Comparison of ENCODE assay signal across 8 cellular contexts in the genomic region with DNA sequence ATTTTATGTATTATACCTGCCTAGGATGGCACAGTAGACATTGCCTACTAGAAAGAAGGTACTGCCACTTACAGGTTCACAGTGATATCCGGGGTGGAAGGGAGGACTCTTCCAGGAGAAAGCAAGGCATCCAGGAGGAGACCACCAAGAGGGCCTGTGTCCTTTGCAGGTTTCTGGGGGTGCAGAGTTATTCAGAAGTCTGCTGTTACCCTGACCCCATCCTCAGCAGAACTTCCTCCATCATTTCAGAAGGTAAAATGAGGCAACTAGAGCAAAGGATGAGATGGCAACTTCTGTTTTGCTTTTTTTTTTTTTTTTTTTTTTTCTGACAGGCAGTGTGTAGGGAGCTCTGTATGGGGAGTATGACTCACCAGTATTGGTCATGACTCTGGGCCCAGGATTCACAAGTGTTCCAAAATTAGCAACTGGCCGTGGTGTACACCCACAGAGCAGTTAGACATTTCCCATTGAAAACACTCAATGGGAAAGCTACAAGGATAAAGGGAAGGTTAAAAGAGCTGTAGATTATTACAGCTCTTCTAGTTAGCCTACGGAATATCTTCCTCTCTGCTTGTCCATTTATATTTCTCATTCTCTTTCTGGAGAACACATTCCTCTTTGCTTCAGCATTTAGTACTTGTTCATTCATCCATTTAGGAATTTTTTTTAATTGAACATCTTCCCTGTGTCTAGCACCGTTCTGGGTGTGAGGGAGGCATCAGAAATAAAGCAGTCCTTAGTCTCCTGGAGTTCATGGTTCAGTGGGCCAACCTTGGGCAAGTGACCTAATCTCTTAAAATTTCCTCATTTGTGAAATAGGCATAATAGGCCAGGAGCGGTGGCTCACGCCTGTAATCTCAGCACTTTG. TPM values are rescaled to one million over a fixed set of nuclear protein-coding genes. Genes with fewer than 3 reads are reported as not detected.
DNase-seq lines count a peak whose midpoint lies in the region; ATAC-seq, FAIRE-seq and TF ChIP-seq lines count a peak whose summit lies in the region.

No MANE protein-coding gene starts in this region.

- H3K4me1 ChIP-seq in endothelial cell of umbilical vein (ENCODE audit: control insufficient read depth, extremely low read depth, insufficient read depth, low read length): peaks cover 12% of the 10 kb centered on the region
- peaks cover 19 to 20% of the 10 kb centered on the region in 2 experiments for H3K4me1 ChIP-seq in neutrophil (ENCODE audit: control insufficient read depth in 1 of 2, insufficient read depth in 1 of 2, low read depth in 1 of 2, low read length in 1 of 2)

- H3K27ac ChIP-seq in endothelial cell of umbilical vein (ENCODE audit: insufficient read depth, low read depth, low read length): no peak overlapping the region
- H3K27ac ChIP-seq in neutrophil: peak overlapping the region; percentile 69

- DNase-seq in AG08395 (ENCODE audit: low spot score) (peak; percentile 96), SHP77 treated with DMSO at 0.1 percent for 48 hours (lab: John Stamatoyannopoulos, UW) (peak; percentile 59), endothelial cell of umbilical vein (ENCODE audit: low read depth, low spot score) (peak; percentile 71), midbrain (lab: John Stamatoyannopoulos, UW) (no peak)
- no peak for DNase-seq in stimulated activated naive CD4-positive, alpha-beta T cell treated with Interleukin-2 at 50 U/mL for 16 hours (lab: John Stamatoyannopoulos, UW)

- no peak overlapping the region for H2AFZ ChIP-seq in endothelial cell of umbilical vein (ENCODE audit: low read depth, low read length)

- H3K9ac ChIP-seq in endothelial cell of umbilical vein (replicated peaks; ENCODE audit: extremely low read depth, insufficient read depth, low read length): no peak overlapping the region

- no peaks in the 10 kb centered on the region for H3K9me1 ChIP-seq in endothelial cell of umbilical vein (replicated peaks; ENCODE audit: control insufficient read depth, extremely low read depth, insufficient read depth, low read length)

- no peak for TF ChIP-seq CTCF in endothelial cell of umbilical vein (IDR thresholded peaks at IDR 0.05; ENCODE audit: extremely low read depth in 1 of 2, insufficient read depth in 1 of 2, low read depth in 1 of 2, low read length in 2 of 2)
- TF ChIP-seq CTCF in neutrophil (IDR thresholded peaks at IDR 0.05): no peak

- H3K9me3 ChIP-seq in endothelial cell of umbilical vein (replicated peaks; ENCODE audit: control insufficient read depth, insufficient read depth, low read length): no peaks in the 10 kb centered on the region
- no peaks in the 10 kb centered on the region for H3K9me3 ChIP-seq in neutrophil

- no TSS peak for BruUV-seq in endothelial cell of umbilical vein (replicated peaks; lab: Mats Ljungman, UMichigan)

- no peaks in the 10 kb centered on the region for H3K79me2 ChIP-seq in endothelial cell of umbilical vein (ENCODE audit: control insufficient read depth, insufficient read depth, low read length)

- H3K27me3 ChIP-seq in endothelial cell of umbilical vein (ENCODE audit: control insufficient read depth in 2 of 2, insufficient read depth in 2 of 2, low read length in 2 of 2) (peaks cover 2 to 3% of the 10 kb centered on the region in 2 experiments), neutrophil (no peaks in the 10 kb centered on the region)

- no peak overlapping the region for H3K4me3 ChIP-seq in endothelial cell of umbilical vein (replicated peaks in 1 of 3; ENCODE audit: insufficient read depth in 1 of 3, low read depth in 1 of 3, low read length in 3 of 3)
- peak overlapping the region in 1 of 2 experiments; percentile 6 for H3K4me3 ChIP-seq in neutrophil (ENCODE audit: low read depth in 1 of 2, low read length in 1 of 2)

- dilution Hi-C loops in endothelial cell of umbilical vein (cut with MboI; ENCODE audit: extremely low pct_ligation_motif_present, low sequenced_read_pairs): no loop called here

- peak; percentile 73 for FAIRE-seq in endothelial cell of umbilical vein (lab: Jason Lieb, UNC)

- POLR2A ChIA-PET in endothelial cell of umbilical vein (lab: Charles Lee): interaction anchor here (0.6 to 0.7 kb wide), 2 partner anchors 26 to 286 kb away, joined by 7 to 10 read pairs; no protein-coding TSS in a partner anchor

- no peaks in the 10 kb centered on the region for H3K36me3 ChIP-seq in endothelial cell of umbilical vein (ENCODE audit: control insufficient read depth in 2 of 2, extremely low read depth in 1 of 2, insufficient read depth in 2 of 2, low read length in 2 of 2)
- H3K36me3 ChIP-seq in neutrophil: no peaks in the 10 kb centered on the region

- H4K20me1 ChIP-seq in endothelial cell of umbilical vein (replicated peaks; ENCODE audit: control insufficient read depth, extremely low read depth, insufficient read depth, low read length): no peaks in the 10 kb centered on the region

- ATAC-seq in GM18858 (IDR thresholded peaks at IDR 0.05; ENCODE audit: unreplicated experiment) (peak; percentile 75), HG03175 (IDR thresholded peaks at IDR 0.05; ENCODE audit: unreplicated experiment) (peak; percentile 62)

- TF ChIP-seq POLR2A in endothelial cell of umbilical vein (IDR thresholded peaks at IDR 0.05; ENCODE audit: low read depth, low read length): no peak

- intact Hi-C loops in endothelial cell of umbilical vein (cut with micrococcal nuclease): no loop called here

- peak overlapping the region; percentile 1 for H3K4me2 ChIP-seq in endothelial cell of umbilical vein (ENCODE audit: insufficient read depth, low read length)

- CTCF ChIA-PET in endothelial cell of umbilical vein (lab: Charles Lee): interaction anchor here (0.6 to 3.6 kb wide), 8 partner anchors 9 to 164 kb away, joined by 3 to 14 read pairs (median 3); no protein-coding TSS in a partner anchor

TF ChIP-seq in endothelial cell of umbilical vein, 7 proteins besides CTCF, POLR2A, EP300 and RAD21:
- TF ChIP-seq MAX (IDR thresholded peaks at IDR 0.05; ENCODE audit: insufficient read depth, insufficient read length) (no peak), EZH2 (IDR thresholded peaks at IDR 0.05; ENCODE audit: borderline replicate concordance, low read depth, low read length, severe bottlenecking) (no peak), GATA2 (IDR thresholded peaks at IDR 0.05; ENCODE audit: insufficient read depth, insufficient read length, low read depth, low read length) (no peak), POLR2AphosphoS5 (IDR thresholded peaks at IDR 0.05; ENCODE audit: insufficient read depth, low read depth, low read length) (peak; percentile 34), JUN (IDR thresholded peaks at IDR 0.05; ENCODE audit: borderline replicate concordance, insufficient read depth, insufficient read length, low read depth) (peak; percentile 89), FOS (IDR thresholded peaks at IDR 0.05; ENCODE audit: borderline replicate concordance, insufficient read depth, low read length) (peak; percentile 95), MYC (IDR thresholded peaks at IDR 0.05; ENCODE audit: low read depth, low read length) (no peak)

RNA-seq across cellular contexts. Expression of gene PPP2R5A, which starts 50.5 kb away (rescaled TPM):
- 27.7 and 34.5 TPM in 2 replicates for total RNA-seq in endothelial cell of umbilical vein
- 10.0 and 11.9 TPM in 2 replicates for polyA plus RNA-seq in endothelial cell of umbilical vein
- polyA plus RNA-seq in endothelial cell of umbilical vein (2011; cell fraction: cytosol; rRNA removed): 13.5 and 14.4 TPM in 2 replicates
- 14.6 and 16.5 TPM in 2 replicates for polyA plus RNA-seq in endothelial cell of umbilical vein (2011; cell fraction: nucleus; rRNA removed)
- polyA plus RNA-seq in endothelial cell of umbilical vein (2012): 10.4 and 12.0 TPM in 2 replicates
- polyA minus RNA-seq in endothelial cell of umbilical vein: 7.4 and 8.9 TPM in 2 replicates
- polyA minus RNA-seq in endothelial cell of umbilical vein (2011; cell fraction: cytosol; rRNA and poly(A)+ RNA removed): 15.0 TPM
- polyA minus RNA-seq in endothelial cell of umbilical vein (2011; cell fraction: nucleus; rRNA and poly(A)+ RNA removed): 8.8 and 9.0 TPM in 2 replicates

Comparison
In these comparisons a context has a peak if more than half of its experiments do, and no peak if none do; other contexts are left out.
1. DNase-seq: peak in AG08395 (single experiment), SHP77 treated with DMSO at 0.1 percent for 48 hours (single experiment) and endothelial cell of umbilical vein (single experiment); none in stimulated activated naive CD4-positive, alpha-beta T cell treated with Interleukin-2 at 50 U/mL for 16 hours (single experiment) and midbrain (single experiment).